36 cellular contexts compared by ENCODE assay signal in the genomic region with DNA sequence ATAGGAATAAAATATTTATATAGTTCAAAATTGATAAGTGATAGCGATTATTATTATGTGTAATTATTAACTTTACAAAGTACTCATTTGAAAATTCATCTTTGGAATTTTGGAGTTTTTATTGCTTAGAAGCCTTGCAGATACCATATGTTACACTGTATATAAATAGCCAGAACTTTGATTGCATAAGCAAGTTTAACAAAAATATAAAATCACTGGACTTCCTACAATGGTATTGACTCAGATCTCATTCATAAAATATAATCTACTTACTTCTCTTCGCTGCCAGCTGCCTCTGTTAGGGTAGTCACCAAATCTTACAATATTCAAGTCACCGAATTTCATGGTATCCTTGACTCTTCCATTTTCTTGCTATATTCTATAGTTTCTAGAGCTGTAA. TPM values are rescaled to one million over a fixed set of nuclear protein-coding genes. Genes with fewer than 3 reads are reported as not detected.
"Had no signal": no experiment of that assay in that cellular context is flagged by ENCODE, and none has a peak within 500 bp of the region (broad histone marks: within the 10 kb centered on the region; RNA-seq: fewer than 3 reads in every experiment).

No MANE protein-coding gene starts in this region.

- H3K36me3 ChIP-seq: adrenal gland, brain microvascular endothelial cell, breast epithelium had no signal

- H3K27me3 ChIP-seq: adrenal gland, body of pancreas, brain microvascular endothelial cell, breast epithelium had no signal

- H3K27ac ChIP-seq: adrenal gland, body of pancreas, brain microvascular endothelial cell, breast epithelium, VCaP had no signal

- ATAC-seq: activated CD8-positive, alpha-beta T cell treated with anti-CD3 and anti-CD28 coated beads for 36 hours; activated naive CD4-positive, alpha-beta T cell treated with anti-CD3 and anti-CD28 coated beads, Interleukin-2, amount 50 U/mL, for 72 hours; activated T-cell treated with anti-CD3 and anti-CD28 coated beads, Interleukin-2, amount 50 U/mL, for 4 hours; activated T-cell treated with anti-CD3 and anti-CD28 coated beads, Interleukin-2, amount 50 U/mL, for 72 hours; activated T-helper 17 cell treated with anti-CD3 and anti-CD28 coated beads, Interleukin-2, amount 50 U/mL, for 72 hours; body of pancreas had no signal

- H3K9me3 ChIP-seq: adrenal gland, body of pancreas, breast epithelium had no signal

- FAIRE-seq: astrocyte, TTC549 had no signal

- H3K4me3 ChIP-seq: adrenal gland, body of pancreas, breast epithelium had no signal

- H3K4me1 ChIP-seq: adrenal gland, body of pancreas, breast epithelium had no signal

- DNase-seq: activated B cell treated with CpG ODN at 0.5 μM for 24 hours; activated CD4-positive, alpha-beta memory T cell treated with anti-CD3 and anti-CD28 coated beads for 36 hours; activated CD4-positive, alpha-beta T cell treated with anti-CD3 and anti-CD28 coated beads for 4 hours; activated CD4-positive, alpha-beta T cell treated with anti-CD3 and anti-CD28 coated beads, Interleukin-2, amount 10 ng/mL, durations not matched to agents 24 days and 14 days; activated CD4-positive, alpha-beta T cell treated with anti-CD3 and anti-CD28 coated beads, Interleukin-2, amount 50 U/mL, for 1 hour; activated CD4-positive, alpha-beta T cell treated with anti-CD3 and anti-CD28 coated beads, Interleukin-2, amount 50 U/mL, for 4 hours; activated CD4-positive, CD25-positive, alpha-beta regulatory T cell treated with anti-CD3 and anti-CD28 coated beads, Interleukin-2, amount 50 U/mL, for 72 hours; activated CD8-positive, alpha-beta memory T cell treated with anti-CD3 and anti-CD28 coated beads, Interleukin-2, amount 50 U/mL, for 4 hours; activated CD8-positive, alpha-beta T cell treated with anti-CD3 and anti-CD28 coated beads for 36 hours; activated effector memory CD4-positive, alpha-beta T cell treated with anti-CD3 and anti-CD28 coated beads, Interleukin-2, amount 50 U/mL, for 16 hours; activated gamma-delta T cell treated with Interleukin-2 at 50 U/mL for 16 hours; activated naive CD4-positive, alpha-beta T cell; activated naive CD4-positive, alpha-beta T cell treated with anti-CD3 and anti-CD28 coated beads for 36 hours; activated naive CD4-positive, alpha-beta T cell treated with anti-CD3 and anti-CD28 coated beads, Interleukin-2, amount 50 U/mL, for 16 hours; activated naive CD8-positive, alpha-beta T cell treated with anti-CD3 and anti-CD28 coated beads for 36 hours; activated T-cell treated with anti-CD3 and anti-CD28 coated beads for 4 hours; activated T-cell treated with anti-CD3 and anti-CD28 coated beads, Interleukin-2, amount 50 U/mL, for 1 hour; activated T-cell treated with anti-CD3 and anti-CD28 coated beads, Interleukin-2, amount 50 U/mL, for 4 hours; activated T-cell treated with anti-CD3 and anti-CD28 coated beads, Interleukin-2, amount 50 U/mL, for 72 hours; adrenal gland; amniotic stem cell; aorta; body of pancreas; brain microvascular endothelial cell; central memory CD4-positive, alpha-beta T cell; T-helper 1 cell; T-helper 2 cell; T-helper 9 cell had no signal

RNA-seq across cellular contexts. Expression of gene KLHL14, which starts 22.5 kb away (rescaled TPM):
- total RNA-seq: activated CD4-positive, alpha-beta memory T cell treated with anti-CD3 and anti-CD28 coated beads for 36 hours; activated CD4-positive, alpha-beta T cell treated with anti-CD3 and anti-CD28 coated beads, Interleukin-2, amount 10 ng/mL, durations not matched to agents 24 days and 14 days; activated CD8-positive, alpha-beta memory T cell treated with anti-CD3 and anti-CD28 coated beads for 36 hours; activated CD8-positive, alpha-beta T cell treated with anti-CD3 and anti-CD28 coated beads for 36 hours; activated naive CD4-positive, alpha-beta T cell treated with anti-CD3 and anti-CD28 coated beads for 36 hours; activated naive CD4-positive, alpha-beta T cell treated with anti-CD3 and anti-CD28 coated beads, Interleukin-2, amount 50 U/mL, for 72 hours; activated T-cell treated with anti-CD3 and anti-CD28 coated beads, Interleukin-2, amount 50 U/mL, for 4 hours; activated T-helper 1 cell treated with anti-CD3 and anti-CD28 coated beads, Interleukin-12 subunit alpha, Interleukin-12 subunit beta, Interleukin-2, Interleukin-4 antibody, amounts not matched to agents 30 ng/mL and 10 ng/mL and 1 ng/mL, durations not matched to agents 14 hours and 24 hours and 36 hours; activated T-helper 17 cell treated with anti-CD3 and anti-CD28 coated beads, Interleukin-2, amount 50 U/mL, for 72 hours; body of pancreas had no signal
- polyA plus RNA-seq: aorta had no signal
